Comparison of ENCODE assay signal across 13 cellular contexts in genomic region chr1:43232071-43232470, GRCh38. TPM values are rescaled to one million over a fixed set of nuclear protein-coding genes. Genes with fewer than 3 reads are reported as not detected.
DNase-seq lines count a peak whose midpoint lies in the region; ATAC-seq, FAIRE-seq and TF ChIP-seq lines count a peak whose summit lies in the region.
"Had no signal": no experiment of that assay in that cellular context is flagged by ENCODE, and none has a peak within 500 bp of the region (broad histone marks: within the 10 kb centered on the region; RNA-seq: fewer than 3 reads in every experiment).

No MANE protein-coding gene starts in this region.

- H2AFZ ChIP-seq in IMR-90 (replicated peaks; ENCODE audit: low read length, poor library complexity), result peak overlapping the region; percentile 76

- H3K27me3 ChIP-seq in AG04450 (ENCODE audit: control insufficient read depth, insufficient read depth, low read length) (no peaks in the 10 kb centered on the region), IMR-90 (ENCODE audit: control insufficient read depth, insufficient read depth, low read length) (no peaks in the 10 kb centered on the region)
- H3K27me3 ChIP-seq: BLaER1 had no signal

- peak overlapping the region; percentile 89 for H2AK5ac ChIP-seq in IMR-90 (ENCODE audit: low read depth, low read length)

- H3K4me3 ChIP-seq in AG04450 (ENCODE audit: low read depth, low read length), result no peak overlapping the region
- H3K4me3 ChIP-seq in IMR-90 (ENCODE audit: insufficient read depth, low read depth, low read length), result no peak overlapping the region
- no peak overlapping the region for H3K4me3 ChIP-seq in choroid plexus epithelial cell (ENCODE audit: low read depth, low read length)
- no peak overlapping the region for H3K4me3 ChIP-seq in mesodermal cell (ENCODE audit: extremely low read depth, insufficient read depth, low read length, poor library complexity, severe bottlenecking)
- H3K4me3 ChIP-seq: BLaER1, psoas muscle had no signal

- BruUV-seq in IMR-90 (replicated peaks; lab: Mats Ljungman, UMichigan), result no TSS peak

- peaks cover 0 to 1% (median 0%) of the 10 kb centered on the region in 4 donors for H3K4me1 Mint-ChIP-seq in naive thymus-derived CD8-positive, alpha-beta T cell

- H2BK15ac ChIP-seq in IMR-90 (ENCODE audit: low read depth, low read length), result peak overlapping the region; percentile 95; the same call in 2 of the 3 replicates

- FAIRE-seq in GM12892 (lab: Jason Lieb, UNC), result no peak

- H3K18ac ChIP-seq in IMR-90 (ENCODE audit: low read depth, low read length), result peak overlapping the region; percentile 91

- no peak for TF ChIP-seq CTCF in AG04450 (IDR thresholded peaks at IDR 0.05; ENCODE audit: low read depth, low read length)
- no peak for TF ChIP-seq CTCF in IMR-90 (conservative IDR thresholded peaks at IDR 0.05; ENCODE audit: low read depth, low read length)
- no peak for TF ChIP-seq CTCF in choroid plexus epithelial cell (conservative IDR thresholded peaks at IDR 0.05; ENCODE audit: low read depth, low read length)

- no peak overlapping the region for H3K4me3 Mint-ChIP-seq in naive thymus-derived CD8-positive, alpha-beta T cell
- H3K4me3 Mint-ChIP-seq: activated CD8-positive, alpha-beta memory T cell treated with anti-CD3 and anti-CD28 coated beads, Interleukin-2, amount 10 ng/mL, durations not matched to agents 7 days and 5 days had no signal

- H3K4ac ChIP-seq in IMR-90 (ENCODE audit: low read depth, low read length), result peak overlapping the region; percentile 90

- no peaks in the 10 kb centered on the region for H3K9me3 ChIP-seq in AG04450 (ENCODE audit: control insufficient read depth, insufficient read depth, low read length)
- no peaks in the 10 kb centered on the region for H3K9me3 ChIP-seq in IMR-90 (ENCODE audit: control insufficient read depth, insufficient read depth, low read length)
- no peaks in the 10 kb centered on the region for H3K9me3 ChIP-seq in mesodermal cell (ENCODE audit: control insufficient read depth, low read length)
- H3K9me3 ChIP-seq: BLaER1, psoas muscle had no signal

- CTCF ChIA-PET in AG04450 (lab: Charles Lee), result interaction anchor here (1.0 to 1.1 kb wide), 2 partner anchors 126 to 182 kb away, joined by 4 to 5 read pairs; no protein-coding TSS in a partner anchor
- CTCF ChIA-PET in IMR-90 (lab: Yijun Ruan, JAX), result no interaction called here

- POLR2A ChIA-PET in AG04450 (lab: Yijun Ruan, JAX) (interaction anchor here (0.7 to 1.9 kb wide), 3 partner anchors 13 to 135 kb away, joined by 4 to 5 read pairs (median 5); partner anchors contain the start of genes CDC20 and ELOVL1), IMR-90 (lab: Charles Lee; ENCODE audit: unreplicated experiment) (interaction anchor here (1.0 kb wide), 1 partner anchor 25 kb away, joined by 3 read pairs; no protein-coding TSS in a partner anchor)
- POLR2A ChIA-PET in naive thymus-derived CD8-positive, alpha-beta T cell (lab: Charles Lee), result no interaction called here

- peaks cover 7% of the 10 kb centered on the region for H3K9me1 ChIP-seq in IMR-90 (ENCODE audit: insufficient read depth, low read length)

- no peak for TF ChIP-seq POLR2A in IMR-90 (IDR thresholded peaks at IDR 0.05; ENCODE audit: low read depth, low read length)
- TF ChIP-seq POLR2A in GM12892 (IDR thresholded peaks at IDR 0.05; ENCODE audit: low read depth, low read length), result no peak

- peak overlapping the region; percentile 47 for H3K9ac ChIP-seq in IMR-90 (ENCODE audit: low read depth, low read length)
- H3K9ac ChIP-seq: BLaER1 had no signal

- peak overlapping the region; percentile 51; the same call in 1 of the 2 replicates for H3K56ac ChIP-seq in IMR-90 (ENCODE audit: extremely low read depth, insufficient read depth, low read length)

- H4K20me1 ChIP-seq in IMR-90 (ENCODE audit: insufficient read depth, low read length), result no peaks in the 10 kb centered on the region
- H4K20me1 ChIP-seq: BLaER1 had no signal

- H4K91ac ChIP-seq in IMR-90 (ENCODE audit: insufficient read depth, low read depth, low read length), result peak overlapping the region; percentile 94

- peak overlapping the region; percentile 92 for H3K14ac ChIP-seq in IMR-90 (replicated peaks; ENCODE audit: low read depth, low read length)

- H3K36me3 ChIP-seq in IMR-90 (ENCODE audit: control insufficient read depth, insufficient read depth, low read length) (no peaks in the 10 kb centered on the region), mesodermal cell (ENCODE audit: control insufficient read depth, insufficient read depth, low read length) (no peaks in the 10 kb centered on the region)
- H3K36me3 ChIP-seq: BLaER1 had no signal

- H3K27me3 Mint-ChIP-seq in naive thymus-derived CD8-positive, alpha-beta T cell, result peaks cover 1 to 11% (median 7%) of the 10 kb centered on the region in 5 donors
- H3K27me3 Mint-ChIP-seq: activated CD8-positive, alpha-beta memory T cell treated with anti-CD3 and anti-CD28 coated beads, Interleukin-2, amount 10 ng/mL, durations not matched to agents 7 days and 5 days had no signal

- H2BK120ac ChIP-seq in IMR-90 (ENCODE audit: low read depth, low read length), result peak overlapping the region; percentile 96

- in situ Hi-C loops in IMR-90 (cut with MboI; ENCODE audit: low sequenced_read_pairs), result loop anchor here (10.0 kb wide), 1 partner anchor 123 kb away; the partner anchor contains the start of gene CDC20

- dilution Hi-C loops in IMR-90 (cut with HindIII; ENCODE audit: low sequenced_read_pairs, unreplicated experiment), result no loop called here

- H3K4me1 ChIP-seq in IMR-90 (ENCODE audit: control insufficient read depth, insufficient read depth, low read length), result peaks cover 26% of the 10 kb centered on the region
- peaks cover 24% of the 10 kb centered on the region for H3K4me1 ChIP-seq in mesodermal cell (ENCODE audit: control insufficient read depth, insufficient read depth, low read length, poor library complexity, severe bottlenecking)
- H3K4me1 ChIP-seq: BLaER1 had no signal

- peak overlapping the region; percentile 53 to 94 for H4K8ac ChIP-seq in IMR-90 (ENCODE audit: low read depth in 2 of 2, low read length in 2 of 2)

- H3K4me2 ChIP-seq in IMR-90 (ENCODE audit: low read depth, low read length), result peak overlapping the region; percentile 51
- H3K4me2 ChIP-seq: BLaER1 had no signal

- H3K27ac ChIP-seq in AG04450 (ENCODE audit: low read depth, low read length), result peak overlapping the region; percentile 42
- H3K27ac ChIP-seq in IMR-90 (ENCODE audit: insufficient read depth, low read length), result peak overlapping the region; percentile 90; the same call in 1 of the 2 replicates
- H3K27ac ChIP-seq in mesodermal cell (ENCODE audit: low read depth, low read length, severe bottlenecking), result peak overlapping the region; percentile 5
- H3K27ac ChIP-seq: BLaER1, psoas muscle had no signal

- no peaks in the 10 kb centered on the region for H3K9me3 Mint-ChIP-seq in naive thymus-derived CD8-positive, alpha-beta T cell

- intact Hi-C loops in IMR-90 (cut with micrococcal nuclease), result no loop called here

- 0 out of 4 replicates have a peak, but pooled peaks cover 0 to 5% of the 10 kb centered on the region in 2 experiments for H3K79me1 ChIP-seq in IMR-90 (ENCODE audit: low read depth in 1 of 2, low read length in 2 of 2)

- no peak for TF ChIP-seq RAD21 in IMR-90 (IDR thresholded peaks at IDR 0.05; ENCODE audit: low read length)

- H2BK5ac ChIP-seq in IMR-90 (ENCODE audit: low read depth, low read length, poor library complexity, severe bottlenecking), result peak overlapping the region; percentile 82

- ATAC-seq in IMR-90 (ENCODE audit: low read depth), result peak; percentile 79
- no peak for ATAC-seq in naive thymus-derived CD8-positive, alpha-beta T cell
- no peak for ATAC-seq in GM19397 (IDR thresholded peaks at IDR 0.05; ENCODE audit: unreplicated experiment)
- ATAC-seq: activated CD8-positive, alpha-beta memory T cell treated with anti-CD3 and anti-CD28 coated beads, Interleukin-2, amount 10 ng/mL, durations not matched to agents 7 days and 5 days; psoas muscle had no signal

- peak overlapping the region; percentile 94 for H4K5ac ChIP-seq in IMR-90 (ENCODE audit: low read depth, low read length)

- 0% methylated on average over 2 of the region's 4 CpGs; no CpG with 5 or more reads in 1 of the 2 experiments for WGBS in IMR-90 (ENCODE audit: extremely low coverage in 2 of 2, insufficient read length in 1 of 2), 2 experiments
- WGBS in mesodermal cell (ENCODE audit: insufficient coverage in 2 of 2), 2 experiments, result 30 to 45% methylated on average over 2 of the region's 4 CpGs

- no peaks in the 10 kb centered on the region for H3K36me3 Mint-ChIP-seq in naive thymus-derived CD8-positive, alpha-beta T cell
- H3K36me3 Mint-ChIP-seq: activated CD8-positive, alpha-beta memory T cell treated with anti-CD3 and anti-CD28 coated beads, Interleukin-2, amount 10 ng/mL, durations not matched to agents 7 days and 5 days had no signal

- H3K23ac ChIP-seq in IMR-90 (ENCODE audit: low read depth, low read length), result peak overlapping the region; percentile 72

- H2AK9ac ChIP-seq in IMR-90 (replicated peaks; ENCODE audit: low read depth, low read length, poor library complexity), result peak overlapping the region; percentile 88

- H3K27ac Mint-ChIP-seq in naive thymus-derived CD8-positive, alpha-beta T cell, result no peak overlapping the region
- H3K27ac Mint-ChIP-seq: activated CD8-positive, alpha-beta memory T cell treated with anti-CD3 and anti-CD28 coated beads, Interleukin-2, amount 10 ng/mL, durations not matched to agents 7 days and 5 days had no signal

- DNase-seq in AG04450 (ENCODE audit: low read depth, low spot score) (peak; percentile 36), IMR-90 (peak; percentile 80), choroid plexus epithelial cell (ENCODE audit: low read depth) (peak; percentile 82), GM12892 (ENCODE audit: insufficient read length) (no peak), NCI-H2171 treated with DMSO at 0.1 percent for 48 hours (lab: John Stamatoyannopoulos, UW) (no peak)
- no peak for DNase-seq in naive thymus-derived CD8-positive, alpha-beta T cell
- DNase-seq: activated CD8-positive, alpha-beta memory T cell treated with anti-CD3 and anti-CD28 coated beads, Interleukin-2, amount 10 ng/mL, durations not matched to agents 7 days and 5 days; NCI-H146; psoas muscle had no signal

- peak overlapping the region; percentile 99 for H2BK20ac ChIP-seq in IMR-90 (ENCODE audit: low read depth, low read length)

RNA-seq across cellular contexts. Expression of gene TMEM125, which starts 37.7 kb away (rescaled TPM):
- polyA plus RNA-seq in AG04450 (2011; rRNA removed) (not detected in 2 replicates), IMR-90 (2012; rRNA removed) (0.03 and 0.10 TPM in 2 replicates)
- not detected in 2 replicates for polyA minus RNA-seq in AG04450 (2011; rRNA and poly(A)+ RNA removed)
- under 0.01 TPM in 1 of 2 replicates, not detected in the other for total RNA-seq in IMR-90 (2012; rRNA removed)
- polyA plus RNA-seq in IMR-90 (2012; cell fraction: cytosol; rRNA removed), result 0.09 and 0.14 TPM in 2 replicates
- polyA plus RNA-seq in IMR-90 (2012; cell fraction: nucleus; rRNA removed; ENCODE audit: low replicate concordance), result 0.06 and 0.24 TPM in 2 replicates
- polyA plus RNA-seq in mesodermal cell (2013, experiment 1 of 2), result 1.1 TPM
- polyA plus RNA-seq in mesodermal cell (2013, experiment 2 of 2), result 0.81 TPM
- total RNA-seq in naive thymus-derived CD8-positive, alpha-beta T cell, result not detected
- under 1 TPM in 2 of 3 donors, not detected in 1; 0.23 to 0.33 TPM for polyA plus RNA-seq in naive thymus-derived CD8-positive, alpha-beta T cell
- not detected for polyA plus RNA-seq in GM12892 (2012; ENCODE audit: missing spikeins)
- total RNA-seq: activated CD8-positive, alpha-beta memory T cell treated with anti-CD3 and anti-CD28 coated beads, Interleukin-2, amount 10 ng/mL, durations not matched to agents 7 days and 5 days; psoas muscle; T-helper 2 cell treated with Interferon-gamma antibody and Interleukin-4, amounts not matched to agents 100 ng/mL and 5 ng/mL, for 36 hours had no signal
- polyA plus RNA-seq: psoas muscle had no signal

RNA-seq across cellular contexts. Expression of gene C1orf210, which starts 53.3 kb away (rescaled TPM):
- not detected in 2 replicates for polyA plus RNA-seq in AG04450 (2011; rRNA removed)
- not detected in 2 replicates for polyA minus RNA-seq in AG04450 (2011; rRNA and poly(A)+ RNA removed)
- total RNA-seq in IMR-90 (2012; rRNA removed), result not detected in 2 replicates
- polyA plus RNA-seq in IMR-90 (2012; rRNA removed), result not detected in 2 replicates
- 0.05 TPM in 1 of 2 replicates, not detected in the other for polyA plus RNA-seq in IMR-90 (2012; cell fraction: cytosol; rRNA removed)
- polyA plus RNA-seq in IMR-90 (2012; cell fraction: nucleus; rRNA removed; ENCODE audit: low replicate concordance), result not detected in 2 replicates
- not detected for polyA plus RNA-seq in mesodermal cell (2013, experiment 1 of 2)
- not detected for polyA plus RNA-seq in mesodermal cell (2013, experiment 2 of 2)
- total RNA-seq in naive thymus-derived CD8-positive, alpha-beta T cell, result not detected
- polyA plus RNA-seq in naive thymus-derived CD8-positive, alpha-beta T cell, result under 1 TPM in 1 of 3 donors, not detected in 2; 0.13 TPM
- polyA plus RNA-seq in GM12892 (2012; ENCODE audit: missing spikeins), result not detected
- total RNA-seq: activated CD8-positive, alpha-beta memory T cell treated with anti-CD3 and anti-CD28 coated beads, Interleukin-2, amount 10 ng/mL, durations not matched to agents 7 days and 5 days; psoas muscle; T-helper 2 cell treated with Interferon-gamma antibody and Interleukin-4, amounts not matched to agents 100 ng/mL and 5 ng/mL, for 36 hours had no signal

RNA-seq across cellular contexts. Expression of gene CFAP57, which starts 59.9 kb away (rescaled TPM):
- polyA plus RNA-seq in AG04450 (2011; rRNA removed) (0.55 and 0.58 TPM in 2 replicates), IMR-90 (2012; rRNA removed) (0.19 and 0.29 TPM in 2 replicates)
- polyA minus RNA-seq in AG04450 (2011; rRNA and poly(A)+ RNA removed), result 0.22 and 0.41 TPM in 2 replicates
- total RNA-seq in IMR-90 (2012; rRNA removed), result 0.28 and 0.36 TPM in 2 replicates
- polyA plus RNA-seq in IMR-90 (2012; cell fraction: cytosol; rRNA removed), result 0.11 TPM in 2 replicates
- 0.50 and 2.7 TPM in 2 replicates for polyA plus RNA-seq in IMR-90 (2012; cell fraction: nucleus; rRNA removed; ENCODE audit: low replicate concordance)
- polyA plus RNA-seq in mesodermal cell (2013, experiment 1 of 2), result 0.77 TPM
- 0.76 TPM for polyA plus RNA-seq in mesodermal cell (2013, experiment 2 of 2)
- total RNA-seq in naive thymus-derived CD8-positive, alpha-beta T cell, result not detected
- under 1 TPM in 1 of 3 donors, not detected in 2; 0.04 TPM for polyA plus RNA-seq in naive thymus-derived CD8-positive, alpha-beta T cell
- 13.9 TPM for polyA plus RNA-seq in GM12892 (2012; ENCODE audit: missing spikeins)
- total RNA-seq: T-helper 2 cell treated with Interferon-gamma antibody and Interleukin-4, amounts not matched to agents 100 ng/mL and 5 ng/mL, for 36 hours had no signal

RNA-seq across cellular contexts. Expression of gene EBNA1BP2, which starts 60.0 kb away (rescaled TPM):
- polyA plus RNA-seq in AG04450 (2011; rRNA removed) (61.6 and 62.0 TPM in 2 replicates), IMR-90 (2012; rRNA removed) (79.0 and 82.8 TPM in 2 replicates)
- polyA minus RNA-seq in AG04450 (2011; rRNA and poly(A)+ RNA removed), result 25.7 and 27.1 TPM in 2 replicates
- 135 and 173 TPM in 2 replicates for total RNA-seq in IMR-90 (2012; rRNA removed)
- polyA plus RNA-seq in IMR-90 (2012; cell fraction: cytosol; rRNA removed), result 39.0 and 98.0 TPM in 2 replicates
- polyA plus RNA-seq in IMR-90 (2012; cell fraction: nucleus; rRNA removed; ENCODE audit: low replicate concordance), result 35.8 and 55.8 TPM in 2 replicates
- 102 TPM for polyA plus RNA-seq in mesodermal cell (2013, experiment 1 of 2)
- 103 TPM for polyA plus RNA-seq in mesodermal cell (2013, experiment 2 of 2)
- total RNA-seq in naive thymus-derived CD8-positive, alpha-beta T cell, result 10 to 100 TPM; 27.3 to 30.4 TPM
- 10 to 100 TPM; 50.9 to 57.4 (median 54.9) TPM for polyA plus RNA-seq in naive thymus-derived CD8-positive, alpha-beta T cell
- polyA plus RNA-seq in GM12892 (2012; ENCODE audit: missing spikeins), result 137 TPM

Comparison
In these comparisons a context has a peak if more than half of its experiments do, and no peak if none do; other contexts are left out.
1. DNase-seq: peak in AG04450 (single experiment), IMR-90 (single experiment) and choroid plexus epithelial cell (single experiment); none in naive thymus-derived CD8-positive, alpha-beta T cell (0 of 10), GM12892 (single experiment) and NCI-H2171 treated with DMSO at 0.1 percent for 48 hours (single experiment).
2. H3K27ac ChIP-seq: peak in every context shown above with its lines; median percentile 90 in IMR-90; 42 in AG04450; 5 in mesodermal cell.